13 cellular contexts compared by ENCODE assay signal in genomic region chr2:62801814-62802524, GRCh38.
DNase-seq lines count a peak whose midpoint lies in the region; ATAC-seq and TF ChIP-seq lines count a peak whose summit lies in the region.
"Had no signal": no experiment of that assay in that cellular context is flagged by ENCODE, and none has a peak within 500 bp of the region (broad histone marks: within the 10 kb centered on the region; RNA-seq: fewer than 3 reads in every experiment).

No MANE protein-coding gene starts in this region.

- no peaks in the 10 kb centered on the region for H3K27me3 ChIP-seq in CD4-positive, CD25-positive, alpha-beta regulatory T cell (ENCODE audit: control insufficient read depth, insufficient read depth, low read length)
- H3K27me3 ChIP-seq in Peyer's patch, result no peaks in the 10 kb centered on the region
- H3K27me3 ChIP-seq: stomach had no signal

- H3K4me1 ChIP-seq in CD4-positive, CD25-positive, alpha-beta regulatory T cell (ENCODE audit: control insufficient read depth, insufficient read depth, low read length, poor library complexity, severe bottlenecking), result no peaks in the 10 kb centered on the region
- H3K4me1 ChIP-seq in Peyer's patch, result no peaks in the 10 kb centered on the region

- H3K27ac Mint-ChIP-seq in CD4-positive, CD25-positive, alpha-beta regulatory T cell, result peak overlapping the region in 2 of 3 donors; percentile 43 to 47

- H3K36me3 ChIP-seq in CD4-positive, CD25-positive, alpha-beta regulatory T cell (ENCODE audit: control insufficient read depth, insufficient read depth, low read length), result no peaks in the 10 kb centered on the region
- no peaks in the 10 kb centered on the region for H3K36me3 ChIP-seq in Peyer's patch

- peak in 1 of 3 donors; percentile 51 for DNase-seq in CD4-positive, CD25-positive, alpha-beta regulatory T cell
- DNase-seq in fibroblast of villous mesenchyme (ENCODE audit: low read depth) (no peak), Peyer's patch (no peak), NCI-H510A (lab: John Stamatoyannopoulos, UW) (no peak)
- DNase-seq in central memory CD4-positive, alpha-beta T cell, result no peak
- DNase-seq: activated CD4-positive, alpha-beta T cell treated with anti-CD3 and anti-CD28 coated beads for 4 hours; DMS153; left cardiac atrium; NCI-H526; stomach had no signal

- H3K9me3 ChIP-seq in CD4-positive, CD25-positive, alpha-beta regulatory T cell (ENCODE audit: control insufficient read depth in 2 of 2, low read length in 2 of 2), result no peaks in the 10 kb centered on the region
- H3K9me3 ChIP-seq in Peyer's patch, result no peaks in the 10 kb centered on the region
- H3K9me3 ChIP-seq: stomach had no signal

- H3K4me3 ChIP-seq in CD4-positive, CD25-positive, alpha-beta regulatory T cell (ENCODE audit: low read depth, low read length), result peak overlapping the region; percentile 42
- no peak overlapping the region for H3K4me3 ChIP-seq in fibroblast of villous mesenchyme (ENCODE audit: low read depth, low read length)
- no peak overlapping the region for H3K4me3 ChIP-seq in Peyer's patch
- H3K4me3 ChIP-seq: stomach had no signal

- H3K9me3 Mint-ChIP-seq in CD4-positive, CD25-positive, alpha-beta regulatory T cell, result peaks cover 0 to 2% (median 0%) of the 10 kb centered on the region in 7 donors

- no peak for ATAC-seq in CD4-positive, CD25-positive, alpha-beta regulatory T cell (ENCODE audit: low read depth in 2 of 2)
- peak; percentile 43 for ATAC-seq in HG02759 (IDR thresholded peaks at IDR 0.05; ENCODE audit: unreplicated experiment)
- ATAC-seq in HG02763 (IDR thresholded peaks at IDR 0.05; ENCODE audit: unreplicated experiment), result no peak
- ATAC-seq: left cardiac atrium had no signal

- H3K36me3 Mint-ChIP-seq in CD4-positive, CD25-positive, alpha-beta regulatory T cell, result peaks cover 23% of the 10 kb centered on the region

- TF ChIP-seq CTCF in VCaP (conservative IDR thresholded peaks at IDR 0.05), result peak; percentile 34
- TF ChIP-seq CTCF in fibroblast of villous mesenchyme (IDR thresholded peaks at IDR 0.05; ENCODE audit: insufficient read depth, low read depth, low read length), result peak; percentile 27
- no peak for TF ChIP-seq CTCF in Peyer's patch (IDR thresholded peaks at IDR 0.05)

- no peak for TF ChIP-seq POLR2A in Peyer's patch (IDR thresholded peaks at IDR 0.05)

- no peaks in the 10 kb centered on the region for H3K27me3 Mint-ChIP-seq in CD4-positive, CD25-positive, alpha-beta regulatory T cell

- H3K27ac ChIP-seq in CD4-positive, CD25-positive, alpha-beta regulatory T cell (ENCODE audit: insufficient read depth, low read length, poor library complexity, severe bottlenecking), result no peak overlapping the region
- no peak overlapping the region for H3K27ac ChIP-seq in VCaP
- no peak overlapping the region for H3K27ac ChIP-seq in Peyer's patch
- H3K27ac ChIP-seq: stomach had no signal

- H3K4me3 Mint-ChIP-seq in CD4-positive, CD25-positive, alpha-beta regulatory T cell, result peak overlapping the region in 3 of 4 donors; percentile 1 to 61 (median 58)

- H3K4me1 Mint-ChIP-seq in CD4-positive, CD25-positive, alpha-beta regulatory T cell, result peaks cover 0 to 26% (median 24%) of the 10 kb centered on the region in 4 donors

Comparison
In these comparisons a context has a peak if more than half of its experiments do, and no peak if none do; other contexts are left out.
1. CTCF ChIP-seq: peak in VCaP (single experiment) and fibroblast of villous mesenchyme (single experiment); none in Peyer's patch (0 of 6).